17 cellular contexts compared by ENCODE assay signal in genomic region chr12:75798527-75798926, GRCh38.
"Had no signal": no experiment of that assay in that cellular context is flagged by ENCODE, and none has a peak within 500 bp of the region (broad histone marks: within the 10 kb centered on the region; RNA-seq: fewer than 3 reads in every experiment).

No MANE protein-coding gene starts in this region.

- FAIRE-seq: islet of Langerhans, small intestine had no signal

- DNase-seq: effector CD4-positive, alpha-beta T cell; gastrocnemius medialis; heart right ventricle; natural killer cell; nucleus accumbens; ovary; small intestine; stimulated activated CD4-positive, alpha-beta T cell treated with anti-CD3 and anti-CD28 coated beads, Interleukin-2, amount 100 ng/mL, for 48 hours; stimulated activated naive CD4-positive, alpha-beta T cell treated with Interleukin-2 at 50 U/mL for 16 hours; tibial artery had no signal

- ATAC-seq: gastrocnemius medialis, heart right ventricle, left lobe of liver, natural killer cell had no signal

- H3K27me3 ChIP-seq: gastrocnemius medialis, heart right ventricle, neural progenitor cell, ovary, right atrium auricular region, suprapubic skin, tibial artery, upper lobe of left lung had no signal

- H2AFZ ChIP-seq: neural progenitor cell had no signal

- H3K9me3 ChIP-seq: gastrocnemius medialis, ovary, right atrium auricular region, suprapubic skin, tibial artery, upper lobe of left lung had no signal

- H3K9ac ChIP-seq: neural progenitor cell had no signal

- H3K4me3 ChIP-seq: coronary artery, gastrocnemius medialis, heart right ventricle, neural progenitor cell, ovary, right atrium auricular region, suprapubic skin, tibial artery, upper lobe of left lung had no signal

- H3K36me3 ChIP-seq: gastrocnemius medialis, heart right ventricle, neural progenitor cell, ovary, right atrium auricular region, suprapubic skin, tibial artery, upper lobe of left lung had no signal

- H3K4me2 ChIP-seq: neural progenitor cell had no signal

- H3K4me1 ChIP-seq: gastrocnemius medialis, heart right ventricle, neural progenitor cell, right atrium auricular region, suprapubic skin, upper lobe of left lung had no signal

- H3K27ac ChIP-seq: coronary artery, gastrocnemius medialis, heart right ventricle, neural progenitor cell, ovary, right atrium auricular region, suprapubic skin, tibial artery, upper lobe of left lung had no signal
